7 cellular contexts compared by ENCODE assay signal in the genomic region with DNA sequence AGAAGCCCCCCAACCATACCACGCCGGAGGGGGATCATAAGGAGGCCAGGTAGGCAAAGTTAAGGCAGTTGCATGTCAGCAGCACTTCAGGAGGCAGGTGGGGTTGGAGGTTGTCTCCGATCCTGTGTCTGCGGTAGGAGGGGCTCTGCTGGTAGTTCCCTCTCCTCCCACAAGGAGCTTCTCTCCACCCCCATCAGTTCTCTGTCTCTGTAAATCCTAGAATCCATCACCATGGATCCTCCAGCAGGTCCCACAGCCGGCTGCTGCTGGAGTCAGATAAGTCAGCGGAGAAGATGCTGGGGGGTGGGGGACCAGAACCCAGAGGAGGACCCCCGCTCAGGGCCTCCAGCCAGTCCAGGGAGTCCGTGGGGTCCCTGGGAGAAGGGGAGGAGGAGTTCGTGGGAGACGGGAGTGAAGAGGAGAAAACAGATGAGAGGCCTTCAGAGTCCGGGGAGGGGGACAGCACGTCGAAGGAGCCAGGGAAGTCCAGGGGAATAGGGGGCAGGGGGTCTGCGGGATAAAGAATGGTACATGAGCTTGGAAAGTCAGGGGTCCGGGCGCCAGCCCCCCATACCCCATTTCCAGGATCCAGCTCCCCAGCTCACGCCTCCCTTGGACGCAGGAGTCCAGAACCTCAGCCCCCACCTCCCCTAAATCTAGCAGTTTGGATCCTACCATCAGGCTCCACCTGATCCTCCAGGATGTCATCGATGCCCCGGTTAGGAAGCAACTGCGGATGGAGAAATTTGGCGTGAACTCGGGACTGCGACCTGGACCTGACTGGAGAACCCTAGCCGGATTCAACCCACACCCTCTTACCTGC. TPM values are rescaled to one million over a fixed set of nuclear protein-coding genes. Genes with fewer than 3 reads are reported as not detected.
A peak's percentile ranks its signal among the peaks of the same experiment; 100 is the strongest.
DNase-seq lines count a peak whose midpoint lies in the region; ATAC-seq and TF ChIP-seq lines count a peak whose summit lies in the region.
"Had no signal": no experiment of that assay in that cellular context is flagged by ENCODE, and none has a peak within 500 bp of the region (broad histone marks: within the 10 kb centered on the region; RNA-seq: fewer than 3 reads in every experiment).

No MANE protein-coding gene starts in this region.

- peak; percentile 40 for TF ChIP-seq CTCF in GM12873 (IDR thresholded peaks at IDR 0.05; ENCODE audit: insufficient read depth, low read depth, low read length, missing control alignments)

- DNase-seq in iPS-NIHi11 (ENCODE audit: low spot score) (peak; percentile 76), NCI-H2107 treated with DMSO at 0.1 percent for 48 hours (lab: John Stamatoyannopoulos, UW; ENCODE audit: unreplicated experiment) (no peak), sciatic nerve (ENCODE audit: low spot score) (no peak)

- ATAC-seq in SK-N-SH treated with all-trans-retinoic acid at 6 μM for 48 hours: 0 out of 3 replicates have a peak, but pooled peaks have one; percentile 9
- ATAC-seq in HG03097 (IDR thresholded peaks at IDR 0.05; ENCODE audit: low FRiP score, unreplicated experiment): no peak
- ATAC-seq in sciatic nerve: no peak

- intact Hi-C loops in sciatic nerve (cut with DNase I): no loop called here

TF ChIP-seq in SK-N-SH treated with all-trans-retinoic acid at 6 μM for 48 hours, 23 proteins besides CTCF, POLR2A, EP300 and RAD21:
- no peak for TF ChIP-seq ISL1 (CRISPR knock-in tag; IDR thresholded peaks at IDR 0.05)
- TF ChIP-seq, protein P1, sequence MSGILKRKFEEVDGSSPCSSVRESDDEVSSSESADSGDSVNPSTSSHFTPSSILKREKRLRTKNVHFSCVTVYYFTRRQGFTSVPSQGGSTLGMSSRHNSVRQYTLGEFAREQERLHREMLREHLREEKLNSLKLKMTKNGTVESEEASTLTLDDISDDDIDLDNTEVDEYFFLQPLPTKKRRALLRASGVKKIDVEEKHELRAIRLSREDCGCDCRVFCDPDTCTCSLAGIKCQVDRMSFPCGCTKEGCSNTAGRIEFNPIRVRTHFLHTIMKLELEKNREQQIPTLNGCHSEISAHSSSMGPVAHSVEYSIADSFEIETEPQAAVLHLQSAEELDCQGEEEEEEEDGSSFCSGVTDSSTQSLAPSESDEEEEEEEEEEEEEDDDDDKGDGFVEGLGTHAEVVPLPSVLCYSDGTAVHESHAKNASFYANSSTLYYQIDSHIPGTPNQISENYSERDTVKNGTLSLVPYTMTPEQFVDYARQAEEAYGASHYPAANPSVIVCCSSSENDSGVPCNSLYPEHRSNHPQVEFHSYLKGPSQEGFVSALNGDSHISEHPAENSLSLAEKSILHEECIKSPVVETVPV (CRISPR knock-in tag; IDR thresholded peaks at IDR 0.05): no peak
- no peak for TF ChIP-seq ZNF565 (CRISPR knock-in tag; conservative IDR thresholded peaks at IDR 0.05; ENCODE audit: low read depth)
- TF ChIP-seq ZFP3 (CRISPR knock-in tag; IDR thresholded peaks at IDR 0.05): no peak
- TF ChIP-seq, protein P2, sequence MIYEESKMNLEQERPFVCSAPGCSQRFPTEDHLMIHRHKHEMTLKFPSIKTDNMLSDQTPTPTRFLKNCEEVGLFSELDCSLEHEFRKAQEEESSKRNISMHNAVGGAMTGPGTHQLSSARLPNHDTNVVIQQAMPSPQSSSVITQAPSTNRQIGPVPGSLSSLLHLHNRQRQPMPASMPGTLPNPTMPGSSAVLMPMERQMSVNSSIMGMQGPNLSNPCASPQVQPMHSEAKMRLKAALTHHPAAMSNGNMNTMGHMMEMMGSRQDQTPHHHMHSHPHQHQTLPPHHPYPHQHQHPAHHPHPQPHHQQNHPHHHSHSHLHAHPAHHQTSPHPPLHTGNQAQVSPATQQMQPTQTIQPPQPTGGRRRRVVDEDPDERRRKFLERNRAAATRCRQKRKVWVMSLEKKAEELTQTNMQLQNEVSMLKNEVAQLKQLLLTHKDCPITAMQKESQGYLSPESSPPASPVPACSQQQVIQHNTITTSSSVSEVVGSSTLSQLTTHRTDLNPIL (CRISPR knock-in tag; IDR thresholded peaks at IDR 0.05; ENCODE audit: low read depth): no peak
- TF ChIP-seq SNAI2 (CRISPR knock-in tag; IDR thresholded peaks at IDR 0.05): no peak
- no peak for TF ChIP-seq ZFP30 (CRISPR knock-in tag; IDR thresholded peaks at IDR 0.05)
- no peak for TF ChIP-seq GLIS3 (CRISPR knock-in tag; IDR thresholded peaks at IDR 0.05)
- no peak for TF ChIP-seq ARNTL (CRISPR knock-in tag; IDR thresholded peaks at IDR 0.05; ENCODE audit: borderline replicate concordance, low read depth)
- TF ChIP-seq ZNF70 (CRISPR knock-in tag; IDR thresholded peaks at IDR 0.05): no peak
- TF ChIP-seq ZNF8 (CRISPR knock-in tag; IDR thresholded peaks at IDR 0.05): no peak
- no peak for TF ChIP-seq ESRRG (CRISPR knock-in tag; IDR thresholded peaks at IDR 0.05)
- TF ChIP-seq CSDC2 (CRISPR knock-in tag; IDR thresholded peaks at IDR 0.05): no peak
- TF ChIP-seq TOX (CRISPR knock-in tag; IDR thresholded peaks at IDR 0.05; ENCODE audit: borderline replicate concordance): no peak
- TF ChIP-seq, protein P3, sequence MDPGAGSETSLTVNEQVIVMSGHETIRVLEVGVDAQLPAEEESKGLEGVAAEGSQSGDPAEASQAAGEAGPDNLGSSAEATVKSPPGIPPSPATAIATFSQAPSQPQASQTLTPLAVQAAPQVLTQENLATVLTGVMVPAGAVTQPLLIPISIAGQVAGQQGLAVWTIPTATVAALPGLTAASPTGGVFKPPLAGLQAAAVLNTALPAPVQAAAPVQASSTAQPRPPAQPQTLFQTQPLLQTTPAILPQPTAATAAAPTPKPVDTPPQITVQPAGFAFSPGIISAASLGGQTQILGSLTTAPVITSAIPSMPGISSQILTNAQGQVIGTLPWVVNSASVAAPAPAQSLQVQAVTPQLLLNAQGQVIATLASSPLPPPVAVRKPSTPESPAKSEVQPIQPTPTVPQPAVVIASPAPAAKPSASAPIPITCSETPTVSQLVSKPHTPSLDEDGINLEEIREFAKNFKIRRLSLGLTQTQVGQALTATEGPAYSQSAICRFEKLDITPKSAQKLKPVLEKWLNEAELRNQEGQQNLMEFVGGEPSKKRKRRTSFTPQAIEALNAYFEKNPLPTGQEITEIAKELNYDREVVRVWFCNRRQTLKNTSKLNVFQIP (CRISPR knock-in tag; IDR thresholded peaks at IDR 0.05; ENCODE audit: borderline replicate concordance, low read depth): no peak

RNA-seq across cellular contexts. Expression of gene MAMSTR, which starts 6.3 kb away (rescaled TPM):
- total RNA-seq in sciatic nerve: 5.8 TPM

RNA-seq across cellular contexts. Expression of gene FUT2, which starts 17.5 kb away (rescaled TPM):
- total RNA-seq in sciatic nerve: not detected
- total RNA-seq: dermis microvascular lymphatic vessel endothelial cell had no signal

RNA-seq across cellular contexts. Expression of gene RASIP1, which starts 27.2 kb away (rescaled TPM):
- 28.0 TPM for total RNA-seq in sciatic nerve

RNA-seq across cellular contexts. Expression of gene IZUMO1, which starts 33.5 kb away (rescaled TPM):
- total RNA-seq in sciatic nerve: 0.27 TPM

RNA-seq across cellular contexts. Expression of gene FUT1, which starts 39.2 kb away (rescaled TPM):
- 3.6 TPM for total RNA-seq in sciatic nerve
